ENCODE assay signal across 8 cellular contexts in genomic region chr4:825063-825968, GRCh38. TPM values are rescaled to one million over a fixed set of nuclear protein-coding genes. Genes with fewer than 3 reads are reported as not detected.
DNase-seq lines count a peak whose midpoint lies in the region; ATAC-seq, FAIRE-seq and TF ChIP-seq lines count a peak whose summit lies in the region.

No MANE protein-coding gene starts in this region.

- peaks cover 10 to 22% (median 17%) of the 10 kb centered on the region in 3 donors for H3K27me3 Mint-ChIP-seq in immature natural killer cell (ENCODE audit: low read depth in 3 of 3)

- no peak overlapping the region for H3K27ac Mint-ChIP-seq in immature natural killer cell

- no peak overlapping the region for H3K9ac ChIP-seq in GM12878 (ENCODE audit: control insufficient read depth, insufficient read depth, low read length)

- peaks cover 0 to 4% (median 0%) of the 10 kb centered on the region in 3 donors for H3K36me3 Mint-ChIP-seq in immature natural killer cell

- H3K4me3 Mint-ChIP-seq in immature natural killer cell = peak overlapping the region in 1 of 5 donors; percentile 20

- no peak for ATAC-seq in GM12878
- no peak for ATAC-seq in GM18519 (IDR thresholded peaks at IDR 0.05; ENCODE audit: low FRiP score, unreplicated experiment)

- in situ Hi-C loops in GM12878 (cut with MboI) = no loop called here

- WGBS in GM12878 (ENCODE audit: insufficient coverage, insufficient replicate concordance, low lambda C conversion rate, missing lambda C conversion rate) = 39% methylated on average over 30 of the region's 94 CpGs

- H3K79me2 ChIP-seq in GM12878 (ENCODE audit: control insufficient read depth, insufficient read depth, low read length) = no peaks in the 10 kb centered on the region

- no peak for TF ChIP-seq RAD21 in GM12878 (IDR thresholded peaks at IDR 0.05; ENCODE audit: insufficient read depth, low read depth, low read length)

- CTCF ChIA-PET in HEK293 (lab: Yijun Ruan, JAX) = interaction anchor here (0.6 kb wide), 1 partner anchor 18 kb away, joined by 3 read pairs; no protein-coding TSS in a partner anchor
- CTCF ChIA-PET in GM12878 (lab: Yijun Ruan, JAX) = no interaction called here

- H3K27ac ChIP-seq in HEK293 (ENCODE audit: extremely low read depth, low read depth, low read length) (no peak overlapping the region), GM12878 (ENCODE audit: control insufficient read depth, insufficient read depth) (no peak overlapping the region)

- H3K36me3 ChIP-seq in HEK293 (ENCODE audit: control insufficient read depth in 2 of 2, insufficient read depth in 1 of 2, low read length in 2 of 2) = no peaks in the 10 kb centered on the region
- H3K36me3 ChIP-seq in GM12878 (ENCODE audit: control insufficient read depth in 2 of 2, insufficient read depth in 2 of 2, low read length in 1 of 2) = no peaks in the 10 kb centered on the region

- H2AFZ ChIP-seq in GM12878 (ENCODE audit: control insufficient read depth, low read depth, low read length) = no peak overlapping the region

- FAIRE-seq in GM12878 (lab: Jason Lieb, UNC) (no peak), urothelium cell line (lab: Jason Lieb, UNC) (no peak)

- H3K4me1 ChIP-seq in HEK293 (ENCODE audit: control insufficient read depth, insufficient read depth, low read length) (no peaks in the 10 kb centered on the region), GM12878 (ENCODE audit: control insufficient read depth, insufficient read depth, low read length) (no peaks in the 10 kb centered on the region)

- POLR2A ChIA-PET in HEK293 (lab: Yijun Ruan, JAX) = no interaction called here
- POLR2A ChIA-PET in GM12878 (lab: Charles Lee) = no interaction called here

- peak overlapping the region; percentile 3; the same call in 1 of the 2 replicates for H3K4me2 ChIP-seq in GM12878 (ENCODE audit: control insufficient read depth, insufficient read depth)

- peak overlapping the region; percentile 19 for H3K4me3 ChIP-seq in HEK293 (ENCODE audit: low read depth, low read length)
- no peak overlapping the region for H3K4me3 ChIP-seq in GM12878

- H3K4me1 Mint-ChIP-seq in immature natural killer cell = peaks cover 2 to 7% of the 10 kb centered on the region in 2 donors

- TF ChIP-seq EP300 in GM12878 (IDR thresholded peaks at IDR 0.05; ENCODE audit: borderline replicate concordance in 1 of 2, control insufficient read depth in 1 of 2, low read depth in 2 of 2, low read length in 2 of 2) = no peak

- DNase-seq in AG08396 (ENCODE audit: low spot score) (peak; percentile 85), GM12878 (ENCODE audit: low read depth, low spot score) (no peak), immature natural killer cell (peak; percentile 15 to 33 (median 20)), urothelium cell line (ENCODE audit: low spot score) (peak; percentile 54), AML-193 (lab: John Stamatoyannopoulos, UW) (no peak), NCI-H2107 treated with DMSO at 0.1 percent for 48 hours (lab: John Stamatoyannopoulos, UW; ENCODE audit: unreplicated experiment) (no peak)

- peaks cover 0 to 6% (median 0%) of the 10 kb centered on the region in 6 donors for H3K9me3 Mint-ChIP-seq in immature natural killer cell

- no peaks in the 10 kb centered on the region for H4K20me1 ChIP-seq in GM12878 (ENCODE audit: control insufficient read depth, insufficient read depth)

- no peak for TF ChIP-seq POLR2A in GM12878 (IDR thresholded peaks at IDR 0.05; ENCODE audit: low read depth, low read length)

- intact Hi-C loops in GM12878 (cut with micrococcal nuclease; ENCODE audit: unreplicated experiment) = no loop called here

- no peak for TF ChIP-seq CTCF in HEK293 (tag by site-specific recombination; IDR thresholded peaks at IDR 0.05)
- no peak for TF ChIP-seq CTCF in GM12878 (IDR thresholded peaks at IDR 0.05 in 2 of 3, conservative IDR thresholded peaks at IDR 0.05 in 1 of 3; ENCODE audit: control insufficient read depth in 2 of 3, extremely low read depth in 1 of 3, insufficient read depth in 1 of 3, low read depth in 3 of 3, low read length in 3 of 3)

- no TSS peak for BruUV-seq in GM12878 (replicated peaks; lab: Mats Ljungman, UMichigan)

- H3K27me3 ChIP-seq in GM12878 (replicated peaks in 1 of 2; ENCODE audit: control insufficient read depth in 2 of 2, insufficient read depth in 2 of 2, low read length in 1 of 2) = peaks cover 3 to 12% of the 10 kb centered on the region in 2 experiments

- RAD21 ChIA-PET in GM12878 (lab: Charles Lee; ENCODE audit: unreplicated experiment) = no interaction called here

- no peaks in the 10 kb centered on the region for H3K9me3 ChIP-seq in HEK293 (ENCODE audit: control insufficient read depth, insufficient read depth, low read depth, low read length)
- no peaks in the 10 kb centered on the region; the same call in 2 of the 3 replicates for H3K9me3 ChIP-seq in GM12878 (replicated peaks; ENCODE audit: control insufficient read depth, insufficient read depth, low read length)

- SMC1A ChIA-PET in GM12878 (lab: Charles Lee; ENCODE audit: uncharacterized antibody, unreplicated experiment) = no interaction called here

TF ChIP-seq in HEK293, 187 proteins besides CTCF, POLR2A, EP300 and RAD21 (continues in another document):
- TF ChIP-seq IKZF3 (tag by site-specific recombination; IDR thresholded peaks at IDR 0.05) (0 out of 2 replicates have a peak, but pooled peaks have one; percentile 12), ZNF138 (tag by site-specific recombination; IDR thresholded peaks at IDR 0.05; ENCODE audit: borderline replicate concordance) (no peak), ZNF707 (tag by site-specific recombination; IDR thresholded peaks at IDR 0.05) (no peak), GLIS1 (tag by site-specific recombination; IDR thresholded peaks at IDR 0.05) (peak; percentile 19; the same call in 1 of the 2 replicates), ZNF639 (tag by site-specific recombination; IDR thresholded peaks at IDR 0.05) (no peak), ZNF157 (tag by site-specific recombination; IDR thresholded peaks at IDR 0.05) (no peak)

TF ChIP-seq in GM12878, 131 proteins besides CTCF, POLR2A, EP300 and RAD21:
- TF ChIP-seq SUZ12 (IDR thresholded peaks at IDR 0.05; ENCODE audit: unreplicated experiment) (peak; percentile 64), REST (IDR thresholded peaks at IDR 0.05; ENCODE audit: low read depth, low read length) (peak; percentile 80), MEF2A (IDR thresholded peaks at IDR 0.05; ENCODE audit: insufficient read depth, low read depth, low read length) (no peak)
TF ChIP-seq in GM12878: peak in this region for 2.

RNA-seq across cellular contexts. Expression of gene CPLX1, which starts 0.6 kb away (rescaled TPM):
- 0.25 TPM in 1 of 2 replicates, not detected in the other for total RNA-seq in GM12878 (2013; cell fraction: nucleolus; rRNA removed)
- total RNA-seq in GM12878 (2014; rRNA removed) (0.16 TPM in 1 of 2 replicates, not detected in the other), GM12878 (2014; rRNA removed; fragmentation: Illumina TruSeq; extraction: Trizol) (0.09 TPM in 1 of 2 replicates, not detected in the other), GM12878 (2021) (1.2 and 2.2 TPM in 2 replicates)
- polyA plus RNA-seq in GM12878 (2011; ENCODE audit: low read depth) = 0.10 TPM
- polyA plus RNA-seq in GM12878 (2011; rRNA removed) (not detected in 2 replicates), GM12878 (2014; fragmentation: Illumina TruSeq; extraction: Trizol) (0.04 TPM in 1 of 2 replicates, not detected in the other), GM12878 (2014; fragmentation: Nextera tagmentation; extraction: Ambion mirVana) (not detected), GM12878 (2014; rRNA removed) (0.28 and 0.57 TPM in 2 replicates), GM12878 (2016; fragmentation: Nextera tagmentation; extraction: Ambion mirVana) (under 1 TPM in 1 of 2 experiments, not detected in 1; 0.13 TPM), immature natural killer cell (not detected)
- 0.06 TPM in 1 of 2 replicates, not detected in the other for polyA plus RNA-seq in GM12878 (2011; cell fraction: cytosol; rRNA removed)
- 0.12 and 0.46 TPM in 2 replicates for polyA plus RNA-seq in GM12878 (2011; cell fraction: nucleus; rRNA removed)
- polyA plus RNA-seq in GM12878 (2012) = 0.88 and 2.1 TPM in 2 replicates
- polyA minus RNA-seq in GM12878 (2011; rRNA and poly(A)+ RNA removed) = not detected in 2 replicates
- not detected in 2 replicates for polyA minus RNA-seq in GM12878 (2011; cell fraction: cytosol; rRNA and poly(A)+ RNA removed)
- not detected in 2 replicates for polyA minus RNA-seq in GM12878 (2011; cell fraction: nucleus; rRNA and poly(A)+ RNA removed)

Comparison
In these comparisons a context has a peak if more than half of its experiments do, and no peak if none do; other contexts are left out.
1. DNase-seq: peak in AG08396 (single experiment), immature natural killer cell (3 of 3) and urothelium cell line (single experiment); none in GM12878 (single experiment), AML-193 (0 of 2) and NCI-H2107 treated with DMSO at 0.1 percent for 48 hours (single experiment).